ENCODE assay signal across 32 cellular contexts in the genomic region with DNA sequence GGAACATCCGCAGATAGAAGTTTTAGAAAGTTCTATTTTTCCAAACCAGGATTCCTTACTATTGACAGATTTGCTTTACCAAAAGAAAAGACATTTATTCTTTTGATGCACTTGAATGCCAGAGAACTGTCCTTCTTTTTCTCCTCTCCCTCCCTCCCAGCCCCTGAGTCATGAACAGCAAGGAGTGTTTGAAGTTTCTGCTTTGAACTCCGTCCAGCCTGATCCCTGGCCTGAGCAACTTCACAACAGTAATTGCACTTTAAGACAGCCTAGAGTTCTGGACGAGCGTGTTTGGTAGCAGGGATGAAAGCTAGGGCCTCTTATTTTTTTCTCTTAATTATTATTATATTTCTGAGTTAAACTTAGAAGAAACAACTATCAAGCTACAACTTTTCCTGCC. TPM values are rescaled to one million over a fixed set of nuclear protein-coding genes. Genes with fewer than 3 reads are reported as not detected.
DNase-seq lines count a peak whose midpoint lies in the region; ATAC-seq and TF ChIP-seq lines count a peak whose summit lies in the region.
"Had no signal": no experiment of that assay in that cellular context is flagged by ENCODE, and none has a peak within 500 bp of the region (broad histone marks: within the 10 kb centered on the region; RNA-seq: fewer than 3 reads in every experiment).

No MANE protein-coding gene starts in this region.

- ATAC-seq in esophagus mucosa, result peak; percentile 42
- no peak for ATAC-seq in GM21528 (IDR thresholded peaks at IDR 0.05; ENCODE audit: low FRiP score, unreplicated experiment)
- ATAC-seq in stimulated activated naive CD8-positive, alpha-beta T cell treated with anti-CD3 and anti-CD28 coated beads, Interleukin-15, amount 100 ng/mL, for 72 hours, result no peak
- ATAC-seq: CD8-positive, alpha-beta T cell; gastrocnemius medialis; Right ventricle myocardium inferior; upper lobe of right lung had no signal

- peaks cover 37% of the 10 kb centered on the region for H3K36me3 Mint-ChIP-seq in nephron (ENCODE audit: low read depth)
- H3K36me3 Mint-ChIP-seq: CD8-positive, alpha-beta T cell; IgD-negative memory B cell had no signal

- H3K4me1 Mint-ChIP-seq in nephron, result peaks cover 9% of the 10 kb centered on the region
- peaks cover 21% of the 10 kb centered on the region for H3K4me1 Mint-ChIP-seq in stimulated activated naive CD8-positive, alpha-beta T cell treated with anti-CD3 and anti-CD28 coated beads, Interleukin-15, amount 100 ng/mL, for 72 hours

- no peaks in the 10 kb centered on the region for H3K9me3 ChIP-seq in SK-N-MC (ENCODE audit: low read depth, low read length)
- H3K9me3 ChIP-seq: BE2C, breast epithelium, gastrocnemius medialis, pancreas, suprapubic skin, upper lobe of right lung had no signal

- peak overlapping the region in 2 of 3 experiments; percentile 26 to 44 for H3K27ac Mint-ChIP-seq in nephron
- H3K27ac Mint-ChIP-seq in stimulated activated naive CD8-positive, alpha-beta T cell treated with anti-CD3 and anti-CD28 coated beads, Interleukin-15, amount 100 ng/mL, for 72 hours, result no peak overlapping the region
- H3K27ac Mint-ChIP-seq: activated CD4-positive, alpha-beta memory T cell treated with anti-CD3 and anti-CD28 coated beads, Interleukin-2, amount 10 ng/mL, durations not matched to agents 7 days and 5 days; activated T-helper 1 cell treated with anti-CD3 and anti-CD28 coated beads, Interleukin-12 subunit alpha, Interleukin-12 subunit beta, Interleukin-2, Interleukin-4 antibody, amounts not matched to agents 30 ng/mL and 10 ng/mL and 1 ng/mL, durations not matched to agents 14 hours and 24 hours and 36 hours; CD8-positive, alpha-beta T cell; IgD-negative memory B cell had no signal

- H3K27me3 Mint-ChIP-seq in nephron (ENCODE audit: low read depth), result no peaks in the 10 kb centered on the region
- no peaks in the 10 kb centered on the region for H3K27me3 Mint-ChIP-seq in stimulated activated naive CD8-positive, alpha-beta T cell treated with anti-CD3 and anti-CD28 coated beads, Interleukin-15, amount 100 ng/mL, for 72 hours
- H3K27me3 Mint-ChIP-seq: activated CD4-positive, alpha-beta memory T cell treated with anti-CD3 and anti-CD28 coated beads, Interleukin-2, amount 10 ng/mL, durations not matched to agents 7 days and 5 days had no signal

- peaks cover 64% of the 10 kb centered on the region for H3K36me3 ChIP-seq in SK-N-MC (ENCODE audit: insufficient read depth, low read length)
- H3K36me3 ChIP-seq: BE2C, breast epithelium, gastrocnemius medialis had no signal

- H3K9ac ChIP-seq in SK-N-MC (ENCODE audit: insufficient read length), result no peak overlapping the region

- peak overlapping the region; percentile 80 for H3K27ac ChIP-seq in SK-N-MC
- H3K27ac ChIP-seq: breast epithelium, gastrocnemius medialis, hepatocyte, pancreas, upper lobe of right lung had no signal

- no peak overlapping the region for H3K4me3 ChIP-seq in SK-N-MC
- H3K4me3 ChIP-seq: breast epithelium, gastrocnemius medialis, hepatocyte, pancreas, suprapubic skin, upper lobe of right lung had no signal

- TF ChIP-seq CTCF in nephron (IDR thresholded peaks at IDR 0.05; ENCODE audit: unreplicated experiment in 3 of 3), result no peak

- peak; percentile 29 for DNase-seq in AG08396 (ENCODE audit: low spot score)
- DNase-seq in SK-N-MC (ENCODE audit: low read depth, low spot score), result no peak
- DNase-seq in NCI-H1694 (lab: John Stamatoyannopoulos, UW), result no peak
- DNase-seq in NCI-H2081 treated with DMSO at 0.1 percent for 48 hours (lab: John Stamatoyannopoulos, UW), result no peak
- no peak for DNase-seq in stimulated activated naive CD8-positive, alpha-beta T cell treated with anti-CD3 and anti-CD28 coated beads, Interleukin-15, amount 100 ng/mL, for 72 hours
- DNase-seq: activated CD4-positive, alpha-beta memory T cell treated with anti-CD3 and anti-CD28 coated beads, Interleukin-2, amount 10 ng/mL, durations not matched to agents 7 days and 5 days; activated CD4-positive, alpha-beta T cell treated with anti-CD3 and anti-CD28 coated beads for 1 hour; activated CD8-positive, alpha-beta memory T cell treated with anti-CD3 and anti-CD28 coated beads, Interleukin-2, amount 50 U/mL, for 4 hours; activated naive CD4-positive, alpha-beta T cell treated with Interleukin-2 at 50 U/mL for 16 hours; BE2C; CD8-positive, alpha-beta T cell; effector CD8-positive, alpha-beta T cell; gastrocnemius medialis; left cardiac atrium; NCI-H1092 treated with DMSO at 0.1 percent for 48 hours; NCI-H187; NCI-H526; pancreas; stimulated activated naive CD4-positive, alpha-beta T cell; upper lobe of right lung had no signal

- no peaks in the 10 kb centered on the region for H3K9me3 Mint-ChIP-seq in nephron
- H3K9me3 Mint-ChIP-seq in stimulated activated naive CD8-positive, alpha-beta T cell treated with anti-CD3 and anti-CD28 coated beads, Interleukin-15, amount 100 ng/mL, for 72 hours, result no peaks in the 10 kb centered on the region
- H3K9me3 Mint-ChIP-seq: activated CD4-positive, alpha-beta memory T cell treated with anti-CD3 and anti-CD28 coated beads, Interleukin-2, amount 10 ng/mL, durations not matched to agents 7 days and 5 days; activated T-helper 1 cell treated with anti-CD3 and anti-CD28 coated beads, Interleukin-12 subunit alpha, Interleukin-12 subunit beta, Interleukin-2, Interleukin-4 antibody, amounts not matched to agents 30 ng/mL and 10 ng/mL and 1 ng/mL, durations not matched to agents 14 hours and 24 hours and 36 hours; CD8-positive, alpha-beta T cell; IgD-negative memory B cell had no signal

- H3K4me3 Mint-ChIP-seq in nephron, result no peak overlapping the region
- no peak overlapping the region for H3K4me3 Mint-ChIP-seq in stimulated activated naive CD8-positive, alpha-beta T cell treated with anti-CD3 and anti-CD28 coated beads, Interleukin-15, amount 100 ng/mL, for 72 hours
- H3K4me3 Mint-ChIP-seq: activated CD4-positive, alpha-beta memory T cell treated with anti-CD3 and anti-CD28 coated beads, Interleukin-2, amount 10 ng/mL, durations not matched to agents 7 days and 5 days; activated T-helper 1 cell treated with anti-CD3 and anti-CD28 coated beads, Interleukin-12 subunit alpha, Interleukin-12 subunit beta, Interleukin-2, Interleukin-4 antibody, amounts not matched to agents 30 ng/mL and 10 ng/mL and 1 ng/mL, durations not matched to agents 14 hours and 24 hours and 36 hours; CD8-positive, alpha-beta T cell; IgD-negative memory B cell had no signal

RNA-seq across cellular contexts. Expression of gene APCDD1, which starts 33.6 kb away (rescaled TPM):
- 42.2 TPM for total RNA-seq in esophagus mucosa
- total RNA-seq: A172; activated CD4-positive, alpha-beta memory T cell treated with anti-CD3 and anti-CD28 coated beads, Interleukin-2, amount 10 ng/mL, durations not matched to agents 7 days and 5 days; activated T-helper 1 cell treated with anti-CD3 and anti-CD28 coated beads, Interleukin-12 subunit alpha, Interleukin-12 subunit beta, Interleukin-2, Interleukin-4 antibody, amounts not matched to agents 30 ng/mL and 10 ng/mL and 1 ng/mL, durations not matched to agents 14 hours and 24 hours and 36 hours; CD8-positive, alpha-beta T cell; epithelial cell of proximal tubule; T-helper 2 cell treated with Interferon-gamma antibody and Interleukin-4, amounts not matched to agents 100 ng/mL and 5 ng/mL, for 36 hours had no signal

RNA-seq across cellular contexts. Expression of gene NAPG, which starts 37.8 kb away (rescaled TPM):
- 24.4 TPM for total RNA-seq in esophagus mucosa

Comparison
In these comparisons a context has a peak if more than half of its experiments do, and no peak if none do; other contexts are left out.
1. H3K27ac Mint-ChIP-seq: peak in nephron (2 of 3); none in stimulated activated naive CD8-positive, alpha-beta T cell treated with anti-CD3 and anti-CD28 coated beads, Interleukin-15, amount 100 ng/mL, for 72 hours (0 of 2).